8 cellular contexts compared by ENCODE assay signal in the genomic region with DNA sequence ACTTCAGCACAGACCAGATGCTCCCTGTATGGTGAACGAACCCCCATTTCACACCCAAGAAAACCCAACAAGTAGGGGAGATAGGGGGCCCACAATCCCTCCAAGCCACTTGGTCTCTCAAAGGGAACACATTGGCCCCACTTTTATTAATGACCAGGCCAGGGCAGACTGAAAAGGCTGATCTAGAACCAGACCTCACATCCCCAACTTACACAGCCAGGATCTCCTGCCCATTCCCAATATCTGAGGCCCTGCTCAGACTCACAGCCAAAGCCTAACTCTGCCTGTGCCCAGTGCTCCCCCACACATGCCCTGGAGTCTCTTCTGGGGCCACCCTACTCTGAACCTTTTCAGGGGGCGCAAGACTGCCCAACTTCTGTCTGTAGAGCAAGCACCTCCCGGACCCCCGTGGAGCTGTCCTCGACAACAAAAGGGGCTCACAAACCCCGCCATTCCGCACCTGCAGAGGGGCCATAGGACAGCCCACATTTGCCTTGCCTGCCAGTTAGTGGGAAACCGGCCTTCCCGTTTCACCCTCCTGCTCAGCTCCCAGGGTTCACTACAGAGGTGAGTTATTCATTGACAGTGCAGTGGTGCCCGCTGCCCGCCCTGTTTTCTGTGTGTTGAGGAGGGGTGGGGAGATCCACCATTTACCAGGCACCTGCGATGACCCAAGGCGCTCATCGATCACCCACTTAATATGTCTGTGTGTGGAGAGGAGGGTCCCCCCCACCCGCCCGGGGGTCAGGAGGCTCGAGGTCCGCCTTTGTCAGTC. TPM values are rescaled to one million over a fixed set of nuclear protein-coding genes. Genes with fewer than 3 reads are reported as not detected.
DNase-seq lines count a peak whose midpoint lies in the region; ATAC-seq, FAIRE-seq and TF ChIP-seq lines count a peak whose summit lies in the region.

No MANE protein-coding gene starts in this region.

- DNase-seq in activated naive CD4-positive, alpha-beta T cell treated with anti-CD3 and anti-CD28 coated beads for 36 hours, result no peak
- DNase-seq in activated naive CD4-positive, alpha-beta T cell treated with anti-CD3 and anti-CD28 coated beads, Interleukin-2, amount 50 U/mL, for 16 hours, result no peak
- DNase-seq in activated naive CD8-positive, alpha-beta T cell treated with anti-CD3 and anti-CD28 coated beads, Interleukin-2, amount 50 U/mL, for 24 hours, result no peak
- DNase-seq in keratinocyte (ENCODE audit: low read depth, low spot score) (no peak), substantia nigra (lab: John Stamatoyannopoulos, UW) (peak in 7 of 49 donors; percentile 31 to 49 (median 43))
- DNase-seq in stimulated activated naive CD4-positive, alpha-beta T cell treated with Interleukin-2 at 50 U/mL for 16 hours (lab: John Stamatoyannopoulos, UW), result no peak

- H3K79me2 ChIP-seq in keratinocyte (ENCODE audit: control insufficient read depth, insufficient read depth, low read length), result peaks cover 59% of the 10 kb centered on the region

- CTCF ChIA-PET in activated naive CD4-positive, alpha-beta T cell treated with anti-CD3 and anti-CD28 coated beads for 36 hours (lab: Charles Lee), result interaction anchor here (3.8 kb wide), 1 partner anchor 8 kb away, joined by 22 read pairs; no protein-coding TSS in a partner anchor

- peak overlapping the region; percentile 99 for H3K4me2 ChIP-seq in keratinocyte (ENCODE audit: control insufficient read depth, extremely low read depth, insufficient read depth, low read depth, low read length)

- no peak for ATAC-seq in activated naive CD8-positive, alpha-beta T cell treated with anti-CD3 and anti-CD28 coated beads, Interleukin-2, amount 50 U/mL, for 24 hours
- ATAC-seq in HG03175 (IDR thresholded peaks at IDR 0.05; ENCODE audit: unreplicated experiment), result no peak
- no peak for ATAC-seq in HG03571 (IDR thresholded peaks at IDR 0.05; ENCODE audit: unreplicated experiment)

- TF ChIP-seq CTCF in keratinocyte (optimal IDR thresholded peaks at IDR 0.05 in 1 of 3, IDR thresholded peaks at IDR 0.05 in 1 of 3, conservative IDR thresholded peaks at IDR 0.05 in 1 of 3; ENCODE audit: extremely low read depth in 1 of 3, insufficient read depth in 2 of 3, low read length in 3 of 3), result no peak

- H3K27me3 Mint-ChIP-seq in activated naive CD4-positive, alpha-beta T cell treated with anti-CD3 and anti-CD28 coated beads for 36 hours (ENCODE audit: low read depth), result peaks cover 7% of the 10 kb centered on the region
- no peaks in the 10 kb centered on the region for H3K27me3 Mint-ChIP-seq in activated naive CD8-positive, alpha-beta T cell treated with anti-CD3 and anti-CD28 coated beads, Interleukin-2, amount 50 U/mL, for 24 hours

- peaks cover 68% of the 10 kb centered on the region for H3K4me1 ChIP-seq in keratinocyte (ENCODE audit: control insufficient read depth, extremely low read depth, insufficient read depth, low read length)

- peaks cover 14 to 31% of the 10 kb centered on the region in 2 experiments for H3K36me3 ChIP-seq in keratinocyte (ENCODE audit: control insufficient read depth in 2 of 2, extremely low read depth in 1 of 2, insufficient read depth in 2 of 2, low read length in 2 of 2)

- no peaks in the 10 kb centered on the region for H3K27me3 ChIP-seq in keratinocyte (ENCODE audit: control insufficient read depth, extremely low read depth, insufficient read depth, low read length)

- no peak for FAIRE-seq in keratinocyte (lab: Jason Lieb, UNC)

- peaks cover 11% of the 10 kb centered on the region for H4K20me1 ChIP-seq in keratinocyte (ENCODE audit: control insufficient read depth, extremely low read depth, insufficient read depth, low read length)

- peak overlapping the region; percentile 44 for H3K4me3 Mint-ChIP-seq in activated naive CD4-positive, alpha-beta T cell treated with anti-CD3 and anti-CD28 coated beads for 36 hours
- H3K4me3 Mint-ChIP-seq in activated naive CD8-positive, alpha-beta T cell treated with anti-CD3 and anti-CD28 coated beads, Interleukin-2, amount 50 U/mL, for 24 hours, result peak overlapping the region; percentile 43

- no peaks in the 10 kb centered on the region for H3K9me3 Mint-ChIP-seq in activated naive CD4-positive, alpha-beta T cell treated with anti-CD3 and anti-CD28 coated beads for 36 hours
- H3K9me3 Mint-ChIP-seq in activated naive CD8-positive, alpha-beta T cell treated with anti-CD3 and anti-CD28 coated beads, Interleukin-2, amount 50 U/mL, for 24 hours, result no peaks in the 10 kb centered on the region

- intact Hi-C loops in activated naive CD4-positive, alpha-beta T cell treated with anti-CD3 and anti-CD28 coated beads for 36 hours (cut with micrococcal nuclease), result no loop called here

- peaks cover 11% of the 10 kb centered on the region for H3K4me1 Mint-ChIP-seq in activated naive CD4-positive, alpha-beta T cell treated with anti-CD3 and anti-CD28 coated beads for 36 hours (ENCODE audit: low read depth)
- H3K4me1 Mint-ChIP-seq in activated naive CD8-positive, alpha-beta T cell treated with anti-CD3 and anti-CD28 coated beads, Interleukin-2, amount 50 U/mL, for 24 hours, result peaks cover 5% of the 10 kb centered on the region

- H3K27ac Mint-ChIP-seq in activated naive CD4-positive, alpha-beta T cell treated with anti-CD3 and anti-CD28 coated beads for 36 hours, result no peak overlapping the region
- no peak overlapping the region for H3K27ac Mint-ChIP-seq in activated naive CD8-positive, alpha-beta T cell treated with anti-CD3 and anti-CD28 coated beads, Interleukin-2, amount 50 U/mL, for 24 hours

- H3K4me3 ChIP-seq in keratinocyte (ENCODE audit: control insufficient read depth in 2 of 3, extremely low read depth in 1 of 3, insufficient read depth in 2 of 3, low read depth in 1 of 3, low read length in 3 of 3), result peak overlapping the region; percentile 63 to 67 (median 66)

- H2AFZ ChIP-seq in keratinocyte (ENCODE audit: control insufficient read depth, low read length), result no peak overlapping the region

- H3K27ac ChIP-seq in keratinocyte (ENCODE audit: control insufficient read depth, insufficient read depth, low read length), result peak overlapping the region; percentile 69
- H3K27ac ChIP-seq in substantia nigra (ENCODE audit: low read depth, low read length, poor library complexity, severe bottlenecking), result peak overlapping the region; percentile 98

- H3K36me3 Mint-ChIP-seq in activated naive CD4-positive, alpha-beta T cell treated with anti-CD3 and anti-CD28 coated beads for 36 hours (ENCODE audit: low read depth), result peaks cover 13% of the 10 kb centered on the region
- H3K36me3 Mint-ChIP-seq in activated naive CD8-positive, alpha-beta T cell treated with anti-CD3 and anti-CD28 coated beads, Interleukin-2, amount 50 U/mL, for 24 hours (ENCODE audit: low read depth), result no peaks in the 10 kb centered on the region

- no peaks in the 10 kb centered on the region for H3K9me1 ChIP-seq in keratinocyte (ENCODE audit: control insufficient read depth, extremely low read depth, insufficient read depth, low read length)

- peak overlapping the region; percentile 79 for H3K9ac ChIP-seq in keratinocyte (ENCODE audit: control insufficient read depth, extremely low read depth, insufficient read depth, low read length)

- dilution Hi-C loops in keratinocyte (cut with MboI; ENCODE audit: extremely low pct_ligation_motif_present, low sequenced_read_pairs), result loop anchor here (25.0 kb wide), 1 partner anchor 166 kb away; no protein-coding TSS in a partner anchor

- no peaks in the 10 kb centered on the region for H3K9me3 ChIP-seq in keratinocyte (ENCODE audit: control insufficient read depth, low read depth, low read length)

RNA-seq across cellular contexts. Expression of a gene that starts 1.6 kb away (rescaled TPM):
- total RNA-seq in activated naive CD4-positive, alpha-beta T cell treated with anti-CD3 and anti-CD28 coated beads for 36 hours, result 1 to 10 TPM; 1.5 to 2.0 TPM
- polyA plus RNA-seq in keratinocyte, result 67.5 to 124 TPM (median 83.0 TPM) in 3 replicates
- 78.3 TPM for polyA plus RNA-seq in keratinocyte (2011; ENCODE audit: low read depth)
- 15.3 and 27.8 TPM in 2 replicates for polyA plus RNA-seq in keratinocyte (2011; cell fraction: cytosol; rRNA removed)
- polyA plus RNA-seq in keratinocyte (2011; cell fraction: nucleus; rRNA removed), result 412 and 505 TPM in 2 replicates
- 67.7 and 78.5 TPM in 2 replicates for polyA plus RNA-seq in keratinocyte (2012; ENCODE audit: low replicate concordance)
- 149 to 232 TPM (median 170 TPM) in 3 replicates for polyA minus RNA-seq in keratinocyte
- polyA minus RNA-seq in keratinocyte (2011; cell fraction: cytosol; rRNA and poly(A)+ RNA removed), result 90.0 TPM
- polyA minus RNA-seq in keratinocyte (2011; cell fraction: nucleus; rRNA and poly(A)+ RNA removed), result 318 and 338 TPM in 2 replicates

RNA-seq across cellular contexts. Expression of a gene that starts 11.6 kb away (rescaled TPM):
- total RNA-seq in activated naive CD4-positive, alpha-beta T cell treated with anti-CD3 and anti-CD28 coated beads for 36 hours, result 10 to 100 TPM; 16.4 to 17.4 TPM
- 27.9 to 28.8 TPM (median 28.4 TPM) in 3 replicates for polyA plus RNA-seq in keratinocyte
- 13.6 TPM for polyA plus RNA-seq in keratinocyte (2011; ENCODE audit: low read depth)
- polyA plus RNA-seq in keratinocyte (2011; cell fraction: cytosol; rRNA removed), result 18.9 and 21.4 TPM in 2 replicates
- 20.3 and 22.1 TPM in 2 replicates for polyA plus RNA-seq in keratinocyte (2011; cell fraction: nucleus; rRNA removed)
- polyA plus RNA-seq in keratinocyte (2012; ENCODE audit: low replicate concordance), result 14.3 and 21.5 TPM in 2 replicates
- polyA minus RNA-seq in keratinocyte, result 14.3 to 24.7 TPM (median 19.8 TPM) in 3 replicates
- polyA minus RNA-seq in keratinocyte (2011; cell fraction: cytosol; rRNA and poly(A)+ RNA removed), result 15.3 TPM
- polyA minus RNA-seq in keratinocyte (2011; cell fraction: nucleus; rRNA and poly(A)+ RNA removed), result 5.0 and 8.2 TPM in 2 replicates

RNA-seq across cellular contexts. Expression of a gene that starts 11.8 kb away (rescaled TPM):
- 100 to 1,000 TPM; 319 to 353 TPM for total RNA-seq in activated naive CD4-positive, alpha-beta T cell treated with anti-CD3 and anti-CD28 coated beads for 36 hours
- polyA plus RNA-seq in keratinocyte, result 190 to 418 TPM (median 306 TPM) in 3 replicates
- 59.2 TPM for polyA plus RNA-seq in keratinocyte (2011; ENCODE audit: low read depth)
- 291 and 312 TPM in 2 replicates for polyA plus RNA-seq in keratinocyte (2011; cell fraction: cytosol; rRNA removed)
- polyA plus RNA-seq in keratinocyte (2011; cell fraction: nucleus; rRNA removed), result 60.6 and 110 TPM in 2 replicates
- 311 and 566 TPM in 2 replicates for polyA plus RNA-seq in keratinocyte (2012; ENCODE audit: low replicate concordance)
- 2.3 to 21.0 TPM (median 11.6 TPM) in 3 replicates for polyA minus RNA-seq in keratinocyte
- 84.6 TPM for polyA minus RNA-seq in keratinocyte (2011; cell fraction: cytosol; rRNA and poly(A)+ RNA removed)
- polyA minus RNA-seq in keratinocyte (2011; cell fraction: nucleus; rRNA and poly(A)+ RNA removed), result 6.3 and 9.9 TPM in 2 replicates

RNA-seq across cellular contexts. Expression of a gene that starts 18.3 kb away (rescaled TPM):
- total RNA-seq in activated naive CD4-positive, alpha-beta T cell treated with anti-CD3 and anti-CD28 coated beads for 36 hours, result 10 to 100 TPM in 1 of 2 experiments, 1 to 10 TPM in 1; 8.9 to 10.0 TPM
- 8.6 to 9.7 TPM (median 9.1 TPM) in 3 replicates for polyA plus RNA-seq in keratinocyte
- 2.1 TPM for polyA plus RNA-seq in keratinocyte (2011; ENCODE audit: low read depth)
- polyA plus RNA-seq in keratinocyte (2011; cell fraction: cytosol; rRNA removed), result 7.6 and 9.1 TPM in 2 replicates
- 13.1 and 13.9 TPM in 2 replicates for polyA plus RNA-seq in keratinocyte (2011; cell fraction: nucleus; rRNA removed)
- 5.1 and 8.2 TPM in 2 replicates for polyA plus RNA-seq in keratinocyte (2012; ENCODE audit: low replicate concordance)
- polyA minus RNA-seq in keratinocyte, result 10.4 to 15.1 TPM (median 15.0 TPM) in 3 replicates
- polyA minus RNA-seq in keratinocyte (2011; cell fraction: cytosol; rRNA and poly(A)+ RNA removed), result 7.1 TPM
- polyA minus RNA-seq in keratinocyte (2011; cell fraction: nucleus; rRNA and poly(A)+ RNA removed), result 6.3 and 11.2 TPM in 2 replicates

RNA-seq across cellular contexts. Expression of a gene that starts 56.3 kb away (rescaled TPM):
- total RNA-seq in activated naive CD4-positive, alpha-beta T cell treated with anti-CD3 and anti-CD28 coated beads for 36 hours, result not detected
- not detected in 3 replicates for polyA plus RNA-seq in keratinocyte
- polyA plus RNA-seq in keratinocyte (2011; ENCODE audit: low read depth), result not detected
- polyA plus RNA-seq in keratinocyte (2011; cell fraction: cytosol; rRNA removed), result not detected in 2 replicates
- not detected in 2 replicates for polyA plus RNA-seq in keratinocyte (2011; cell fraction: nucleus; rRNA removed)
- polyA plus RNA-seq in keratinocyte (2012; ENCODE audit: low replicate concordance), result 0.05 and 0.24 TPM in 2 replicates
- not detected in 3 replicates for polyA minus RNA-seq in keratinocyte
- polyA minus RNA-seq in keratinocyte (2011; cell fraction: cytosol; rRNA and poly(A)+ RNA removed), result not detected
- polyA minus RNA-seq in keratinocyte (2011; cell fraction: nucleus; rRNA and poly(A)+ RNA removed), result not detected in 2 replicates
